In genomic region chr3:139686206-139686605, GRCh38 we compare ENCODE assay signal across 36 cellular contexts.
"Had no signal": no experiment of that assay in that cellular context is flagged by ENCODE, and none has a peak within 500 bp of the region (broad histone marks: within the 10 kb centered on the region; RNA-seq: fewer than 3 reads in every experiment).

No MANE protein-coding gene starts in this region.

- H3K27ac ChIP-seq: ascending aorta, VCaP had no signal

- H3K9me3 Mint-ChIP-seq: activated B cell treated with CpG ODN at 0.5 μM for 24 hours; activated CD4-positive, alpha-beta memory T cell treated with anti-CD3 and anti-CD28 coated beads for 36 hours; activated CD4-positive, alpha-beta T cell treated with anti-CD3 and anti-CD28 coated beads, Interleukin-2, amount 10 ng/mL, durations not matched to agents 24 days and 14 days; activated CD8-positive, alpha-beta T cell treated with anti-CD3 and anti-CD28 coated beads for 36 hours; activated naive CD4-positive, alpha-beta T cell treated with anti-CD3 and anti-CD28 coated beads for 36 hours; activated naive CD4-positive, alpha-beta T cell treated with anti-CD3 and anti-CD28 coated beads, Interleukin-2, amount 50 U/mL, for 72 hours; activated naive CD8-positive, alpha-beta T cell treated with anti-CD3 and anti-CD28 coated beads for 36 hours; activated T-cell treated with anti-CD3 and anti-CD28 coated beads, Interleukin-2, amount 50 U/mL, for 4 hours; activated T-helper 1 cell treated with anti-CD3 and anti-CD28 coated beads, Interleukin-12 subunit alpha, Interleukin-12 subunit beta, Interleukin-2, Interleukin-4 antibody, amounts not matched to agents 30 ng/mL and 10 ng/mL and 1 ng/mL, durations not matched to agents 14 hours and 24 hours and 36 hours; central memory CD8-positive, alpha-beta T cell; T-helper 1 cell treated with Interleukin-12 subunit alpha and Interleukin-12 subunit beta and Interleukin-4 antibody, amounts not matched to agents 30 μg/mL and 1 μg/mL, for 36 hours; T-helper 2 cell treated with Interferon-gamma antibody and Interleukin-4, amounts not matched to agents 5 μg/mL and 100 μg/mL, for 36 hours had no signal

- DNase-seq: activated B cell treated with CpG ODN at 0.5 μM for 24 hours; activated CD4-positive, alpha-beta memory T cell treated with anti-CD3 and anti-CD28 coated beads for 36 hours; activated CD4-positive, alpha-beta T cell treated with anti-CD3 and anti-CD28 coated beads for 4 hours; activated CD4-positive, alpha-beta T cell treated with anti-CD3 and anti-CD28 coated beads, Interleukin-2, amount 10 ng/mL, durations not matched to agents 24 days and 14 days; activated CD4-positive, alpha-beta T cell treated with anti-CD3 and anti-CD28 coated beads, Interleukin-2, amount 50 U/mL, for 1 hour; activated CD4-positive, alpha-beta T cell treated with anti-CD3 and anti-CD28 coated beads, Interleukin-2, amount 50 U/mL, for 4 hours; activated CD4-positive, CD25-positive, alpha-beta regulatory T cell treated with anti-CD3 and anti-CD28 coated beads, Interleukin-2, amount 50 U/mL, for 72 hours; activated CD8-positive, alpha-beta memory T cell treated with anti-CD3 and anti-CD28 coated beads, Interleukin-2, amount 50 U/mL, for 4 hours; activated CD8-positive, alpha-beta T cell treated with anti-CD3 and anti-CD28 coated beads for 36 hours; activated effector memory CD4-positive, alpha-beta T cell treated with anti-CD3 and anti-CD28 coated beads, Interleukin-2, amount 50 U/mL, for 16 hours; activated gamma-delta T cell treated with Interleukin-2 at 50 U/mL for 16 hours; activated naive CD4-positive, alpha-beta T cell; activated naive CD4-positive, alpha-beta T cell treated with anti-CD3 and anti-CD28 coated beads for 36 hours; activated naive CD4-positive, alpha-beta T cell treated with anti-CD3 and anti-CD28 coated beads, Interleukin-2, amount 50 U/mL, for 16 hours; activated naive CD8-positive, alpha-beta T cell treated with anti-CD3 and anti-CD28 coated beads for 36 hours; activated T-cell treated with anti-CD3 and anti-CD28 coated beads for 4 hours; activated T-cell treated with anti-CD3 and anti-CD28 coated beads, Interleukin-2, amount 50 U/mL, for 1 hour; activated T-cell treated with anti-CD3 and anti-CD28 coated beads, Interleukin-2, amount 50 U/mL, for 4 hours; activated T-cell treated with anti-CD3 and anti-CD28 coated beads, Interleukin-2, amount 50 U/mL, for 72 hours; amygdala; anterior cingulate cortex; caudate nucleus; SW 1271; T-helper 1 cell; T-helper 2 cell; T-helper 9 cell had no signal

- H3K4me3 ChIP-seq: ascending aorta had no signal

- H3K27ac Mint-ChIP-seq: activated B cell treated with CpG ODN at 0.5 μM for 24 hours; activated CD4-positive, alpha-beta memory T cell treated with anti-CD3 and anti-CD28 coated beads for 36 hours; activated CD4-positive, alpha-beta T cell treated with anti-CD3 and anti-CD28 coated beads, Interleukin-2, amount 10 ng/mL, durations not matched to agents 24 days and 14 days; activated CD8-positive, alpha-beta T cell treated with anti-CD3 and anti-CD28 coated beads for 36 hours; activated naive CD4-positive, alpha-beta T cell treated with anti-CD3 and anti-CD28 coated beads for 36 hours; activated naive CD4-positive, alpha-beta T cell treated with anti-CD3 and anti-CD28 coated beads, Interleukin-2, amount 50 U/mL, for 72 hours; activated naive CD8-positive, alpha-beta T cell treated with anti-CD3 and anti-CD28 coated beads for 36 hours; activated T-cell treated with anti-CD3 and anti-CD28 coated beads, Interleukin-2, amount 50 U/mL, for 72 hours; activated T-helper 1 cell treated with anti-CD3 and anti-CD28 coated beads, Interleukin-12 subunit alpha, Interleukin-12 subunit beta, Interleukin-2, Interleukin-4 antibody, amounts not matched to agents 30 ng/mL and 10 ng/mL and 1 ng/mL, durations not matched to agents 14 hours and 24 hours and 36 hours; activated T-helper 17 cell treated with anti-CD3 and anti-CD28 coated beads, Interleukin-2, amount 50 U/mL, for 72 hours; brain; T-helper 1 cell treated with Interleukin-12 subunit alpha and Interleukin-12 subunit beta and Interleukin-4 antibody, amounts not matched to agents 30 μg/mL and 1 μg/mL, for 36 hours; T-helper 2 cell treated with Interferon-gamma antibody and Interleukin-4, amounts not matched to agents 5 μg/mL and 100 μg/mL, for 36 hours had no signal

- FAIRE-seq: TTC549 had no signal

- H3K27me3 ChIP-seq: ascending aorta had no signal

- H3K9me3 ChIP-seq: ascending aorta had no signal

- H3K4me3 Mint-ChIP-seq: activated B cell treated with CpG ODN at 0.5 μM for 24 hours; activated CD4-positive, alpha-beta memory T cell treated with anti-CD3 and anti-CD28 coated beads for 36 hours; activated CD4-positive, alpha-beta T cell treated with anti-CD3 and anti-CD28 coated beads, Interleukin-2, amount 10 ng/mL, durations not matched to agents 24 days and 14 days; activated CD8-positive, alpha-beta T cell treated with anti-CD3 and anti-CD28 coated beads for 36 hours; activated naive CD4-positive, alpha-beta T cell treated with anti-CD3 and anti-CD28 coated beads for 36 hours; activated naive CD8-positive, alpha-beta T cell treated with anti-CD3 and anti-CD28 coated beads for 36 hours; activated T-cell treated with anti-CD3 and anti-CD28 coated beads, Interleukin-2, amount 50 U/mL, for 4 hours; activated T-cell treated with anti-CD3 and anti-CD28 coated beads, Interleukin-2, amount 50 U/mL, for 72 hours; activated T-helper 1 cell treated with anti-CD3 and anti-CD28 coated beads, Interleukin-12 subunit alpha, Interleukin-12 subunit beta, Interleukin-2, Interleukin-4 antibody, amounts not matched to agents 30 ng/mL and 10 ng/mL and 1 ng/mL, durations not matched to agents 14 hours and 24 hours and 36 hours; activated T-helper 17 cell treated with anti-CD3 and anti-CD28 coated beads, Interleukin-2, amount 50 U/mL, for 72 hours; brain; central memory CD8-positive, alpha-beta T cell; T-helper 1 cell treated with Interleukin-12 subunit alpha and Interleukin-12 subunit beta and Interleukin-4 antibody, amounts not matched to agents 30 μg/mL and 1 μg/mL, for 36 hours; T-helper 2 cell treated with Interferon-gamma antibody and Interleukin-4, amounts not matched to agents 5 μg/mL and 100 μg/mL, for 36 hours had no signal

- H3K36me3 Mint-ChIP-seq: activated CD4-positive, alpha-beta memory T cell treated with anti-CD3 and anti-CD28 coated beads for 36 hours; activated naive CD8-positive, alpha-beta T cell treated with anti-CD3 and anti-CD28 coated beads for 36 hours; brain had no signal

- H3K27me3 Mint-ChIP-seq: activated B cell treated with CpG ODN at 0.5 μM for 24 hours, brain had no signal

- ATAC-seq: activated CD8-positive, alpha-beta T cell treated with anti-CD3 and anti-CD28 coated beads for 36 hours; activated naive CD4-positive, alpha-beta T cell treated with anti-CD3 and anti-CD28 coated beads, Interleukin-2, amount 50 U/mL, for 72 hours; activated T-cell treated with anti-CD3 and anti-CD28 coated beads, Interleukin-2, amount 50 U/mL, for 4 hours; activated T-cell treated with anti-CD3 and anti-CD28 coated beads, Interleukin-2, amount 50 U/mL, for 72 hours; activated T-helper 17 cell treated with anti-CD3 and anti-CD28 coated beads, Interleukin-2, amount 50 U/mL, for 72 hours had no signal

- H3K4me1 ChIP-seq: ascending aorta had no signal

- H3K4me1 Mint-ChIP-seq: activated B cell treated with CpG ODN at 0.5 μM for 24 hours; activated CD4-positive, alpha-beta T cell treated with anti-CD3 and anti-CD28 coated beads, Interleukin-2, amount 10 ng/mL, durations not matched to agents 24 days and 14 days; activated naive CD8-positive, alpha-beta T cell treated with anti-CD3 and anti-CD28 coated beads for 36 hours; activated T-helper 17 cell treated with anti-CD3 and anti-CD28 coated beads, Interleukin-2, amount 50 U/mL, for 72 hours; central memory CD8-positive, alpha-beta T cell had no signal
